ENCODE assay signal across 41 cellular contexts in the genomic region with DNA sequence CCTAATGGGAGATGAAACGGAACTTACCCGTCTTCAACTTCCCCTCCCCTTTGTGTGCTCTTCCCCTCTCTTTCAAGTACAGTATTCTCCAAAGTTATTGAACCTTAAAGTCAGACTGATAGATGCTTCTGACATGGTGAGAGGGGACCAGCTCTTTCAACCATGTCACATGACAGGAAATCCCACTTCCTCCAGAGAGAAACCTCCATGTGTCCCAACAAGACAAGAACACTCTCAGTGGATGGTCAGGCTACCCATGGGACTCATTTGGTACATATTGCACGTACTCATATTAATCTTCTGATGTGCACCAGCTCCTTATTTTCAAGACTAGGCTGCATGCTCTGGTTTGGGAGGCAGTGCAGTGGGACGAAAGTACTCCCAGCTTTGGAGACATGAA. TPM values are rescaled to one million over a fixed set of nuclear protein-coding genes. Genes with fewer than 3 reads are reported as not detected.
"Had no signal": no experiment of that assay in that cellular context is flagged by ENCODE, and none has a peak within 500 bp of the region (broad histone marks: within the 10 kb centered on the region; RNA-seq: fewer than 3 reads in every experiment).

No MANE protein-coding gene starts in this region.

- H3K27ac ChIP-seq: brain microvascular endothelial cell, colonic mucosa, PC-9, RWPE1, VCaP had no signal

- H3K9me3 ChIP-seq: colonic mucosa had no signal

- H3K4me3 ChIP-seq: colonic mucosa, PC-9 had no signal

- DNase-seq: activated B cell treated with CpG ODN at 0.5 μM for 24 hours; activated CD4-positive, alpha-beta memory T cell treated with anti-CD3 and anti-CD28 coated beads, Interleukin-2, amount 10 ng/mL, durations not matched to agents 7 days and 5 days; activated CD4-positive, alpha-beta T cell treated with anti-CD3 and anti-CD28 coated beads for 1 hour; activated CD4-positive, alpha-beta T cell treated with anti-CD3 and anti-CD28 coated beads for 48 hours; activated CD8-positive, alpha-beta memory T cell treated with anti-CD3 and anti-CD28 coated beads for 24 hours; activated CD8-positive, alpha-beta memory T cell treated with anti-CD3 and anti-CD28 coated beads, Interleukin-2, amount 10 ng/mL, durations not matched to agents 7 days and 5 days; activated CD8-positive, alpha-beta memory T cell treated with anti-CD3 and anti-CD28 coated beads, Interleukin-2, amount 50 U/mL, for 48 hours; activated effector memory CD4-positive, alpha-beta T cell treated with anti-CD3 and anti-CD28 coated beads, Interleukin-2, amount 50 U/mL, for 16 hours; activated naive CD4-positive, alpha-beta T cell; activated naive CD4-positive, alpha-beta T cell treated with anti-CD3 and anti-CD28 coated beads, Interleukin-2, amount 50 U/mL, for 16 hours; activated naive CD8-positive, alpha-beta T cell treated with anti-CD3 and anti-CD28 coated beads for 36 hours; activated T-cell treated with anti-CD3 and anti-CD28 coated beads, Interleukin-2, amount 50 U/mL, for 72 hours; amniotic stem cell; aorta; brain microvascular endothelial cell; colonic mucosa; NCI-H1048; NCI-H1105 treated with DMSO at 0.1 percent for 48 hours; NCI-H1436; NCI-H1694; NCI-H1930; NCI-H2171; NCI-H510A; NCI-H526; NCI-H748 treated with DMSO at 0.1 percent for 48 hours; NK-92 treated with Interleukin-12 subunit alpha and Interleukin-12 subunit beta, amount 100 ng/mL, for 24 hours; PC-9; SIG-M5; SW 1271; T-helper 1 cell; T-helper 2 cell; T-helper 9 cell had no signal

- H3K27me3 ChIP-seq: brain microvascular endothelial cell, colonic mucosa had no signal

- ATAC-seq: activated CD8-positive, alpha-beta memory T cell treated with anti-CD3 and anti-CD28 coated beads, Interleukin-2, amount 10 ng/mL, durations not matched to agents 7 days and 5 days; activated T-cell treated with anti-CD3 and anti-CD28 coated beads, Interleukin-2, amount 50 U/mL, for 72 hours; activated T-helper 17 cell treated with anti-CD3 and anti-CD28 coated beads, Interleukin-2, amount 50 U/mL, for 72 hours; Right ventricle myocardium inferior had no signal

- FAIRE-seq: RCC 7860 had no signal

- H3K4me2 ChIP-seq: PC-9 had no signal

- H3K4me1 ChIP-seq: colonic mucosa had no signal

- H3K36me3 ChIP-seq: brain microvascular endothelial cell, colonic mucosa had no signal

RNA-seq across cellular contexts. Expression of gene REG3G, which starts 44.6 kb away (rescaled TPM):
- total RNA-seq: activated B cell treated with CpG ODN at 0.5 μM for 24 hours; activated CD4-positive, alpha-beta memory T cell treated with anti-CD3 and anti-CD28 coated beads, Interleukin-2, amount 10 ng/mL, durations not matched to agents 7 days and 5 days; activated CD8-positive, alpha-beta memory T cell treated with anti-CD3 and anti-CD28 coated beads, Interleukin-2, amount 10 ng/mL, durations not matched to agents 7 days and 5 days; activated naive CD8-positive, alpha-beta T cell treated with anti-CD3 and anti-CD28 coated beads for 36 hours; activated T-cell treated with anti-CD3 and anti-CD28 coated beads, Interleukin-2, amount 50 U/mL, for 72 hours; activated T-helper 17 cell treated with anti-CD3 and anti-CD28 coated beads, Interleukin-2, amount 50 U/mL, for 72 hours; chondrocyte; MCF 10A; OCI-LY7; PC-9; Right ventricle myocardium inferior; SK-MEL-5 had no signal
